ENCODE assay signal across 12 cellular contexts in the genomic region with DNA sequence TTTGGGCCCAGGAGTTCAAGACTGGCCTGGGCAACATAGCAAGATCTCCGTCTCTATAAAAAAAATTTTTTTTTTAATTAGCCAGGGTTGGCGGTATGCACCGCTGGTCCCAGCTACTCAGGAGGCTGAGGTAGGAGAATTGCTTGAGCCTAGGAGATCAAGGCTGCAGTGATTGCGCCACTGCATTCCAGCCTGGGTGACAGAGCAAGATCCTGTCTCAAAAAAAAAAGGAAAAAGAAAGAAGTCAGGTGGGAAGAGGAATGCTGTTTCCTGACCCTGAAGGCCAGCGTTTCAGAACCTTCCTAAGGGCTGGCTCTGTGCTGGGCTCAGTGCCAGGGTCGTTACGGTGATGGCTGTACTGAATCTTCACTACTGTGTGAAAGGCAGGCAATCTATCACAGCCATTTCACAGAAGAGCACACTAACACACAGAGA. TPM values are rescaled to one million over a fixed set of nuclear protein-coding genes. Genes with fewer than 3 reads are reported as not detected.
DNase-seq lines count a peak whose midpoint lies in the region; ATAC-seq, FAIRE-seq and TF ChIP-seq lines count a peak whose summit lies in the region.
"Had no signal": no experiment of that assay in that cellular context is flagged by ENCODE, and none has a peak within 500 bp of the region (broad histone marks: within the 10 kb centered on the region; RNA-seq: fewer than 3 reads in every experiment).

No MANE protein-coding gene starts in this region.

- intact Hi-C loops in left cardiac atrium (cut with DNase I), result no loop called here

- H3K9me3 Mint-ChIP-seq in nephron progenitor cell, result no peaks in the 10 kb centered on the region

- DNase-seq in cardiac muscle cell (ENCODE audit: low read depth in 1 of 2, low spot score in 1 of 2) (peak; percentile 25 to 61), left cardiac atrium (no peak), RCC 7860 (ENCODE audit: low spot score) (peak; percentile 86), glomerular visceral epithelial cell (ENCODE audit: extremely low spot score) (peak; percentile 71), nephron progenitor cell (no peak), HPDE6-E6E7 (ENCODE audit: extremely low spot score) (no peak)
- no peak for DNase-seq in central memory CD4-positive, alpha-beta T cell
- DNase-seq: cerebellar nuclear complex; NK-92 treated with Interleukin-12 subunit alpha and Interleukin-12 subunit beta, amount 100 ng/mL, for 24 hours; T-helper 2 cell had no signal

- no peak for ATAC-seq in left cardiac atrium
- ATAC-seq in HG03378 (IDR thresholded peaks at IDR 0.05; ENCODE audit: unreplicated experiment), result no peak

- H3K36me3 Mint-ChIP-seq in nephron progenitor cell (ENCODE audit: low read depth), result no peaks in the 10 kb centered on the region
- H3K36me3 Mint-ChIP-seq: IgD-negative memory B cell had no signal

- peaks cover 18% of the 10 kb centered on the region for H3K27me3 Mint-ChIP-seq in nephron progenitor cell (ENCODE audit: low read depth, poor library complexity)

- FAIRE-seq in RCC 7860 (lab: Jason Lieb, UNC), result peak; percentile 89

- TF ChIP-seq CTCF in cardiac muscle cell (IDR thresholded peaks at IDR 0.05; ENCODE audit: low read depth, low read length) (no peak), nephron progenitor cell (IDR thresholded peaks at IDR 0.05) (no peak)

- H3K9me3 ChIP-seq in cardiac muscle cell (ENCODE audit: low read depth), result no peaks in the 10 kb centered on the region

- H3K4me3 ChIP-seq in cardiac muscle cell, result no peak overlapping the region

- no peaks in the 10 kb centered on the region for H3K4me1 ChIP-seq in cardiac muscle cell (ENCODE audit: low read depth)

- no peaks in the 10 kb centered on the region for H3K27me3 ChIP-seq in cardiac muscle cell

- H3K27ac Mint-ChIP-seq in nephron progenitor cell, result no peak overlapping the region

- no peak overlapping the region for H3K4me3 Mint-ChIP-seq in nephron progenitor cell
- H3K4me3 Mint-ChIP-seq: IgD-negative memory B cell had no signal

- H3K27ac ChIP-seq in cardiac muscle cell, result no peak overlapping the region

- no peaks in the 10 kb centered on the region for H3K36me3 ChIP-seq in cardiac muscle cell

- peaks cover 6% of the 10 kb centered on the region for H3K4me1 Mint-ChIP-seq in nephron progenitor cell
- H3K4me1 Mint-ChIP-seq: IgD-negative memory B cell had no signal

RNA-seq across cellular contexts. Expression of a gene that starts 35.0 kb away (rescaled TPM):
- total RNA-seq in cardiac muscle cell (20.9 and 38.2 TPM in 2 replicates), left cardiac atrium (10 to 100 TPM; 22.5 to 23.9 TPM)
- 8.6 and 10.5 TPM in 2 replicates for polyA plus RNA-seq in cardiac muscle cell
- polyA plus RNA-seq: IgD-negative memory B cell had no signal

Comparison
In these comparisons a context has a peak if more than half of its experiments do, and no peak if none do; other contexts are left out.
1. DNase-seq: peak in cardiac muscle cell (2 of 2), RCC 7860 (single experiment) and glomerular visceral epithelial cell (single experiment); none in left cardiac atrium (single experiment), nephron progenitor cell (single experiment), central memory CD4-positive, alpha-beta T cell (single experiment) and HPDE6-E6E7 (single experiment).